8 cellular contexts compared by ENCODE assay signal in genomic region chrX:34655496-34656258, GRCh38. TPM values are rescaled to one million over a fixed set of nuclear protein-coding genes. Genes with fewer than 3 reads are reported as not detected.
A peak's percentile ranks its signal among the peaks of the same experiment; 100 is the strongest.
DNase-seq lines count a peak whose midpoint lies in the region; ATAC-seq and TF ChIP-seq lines count a peak whose summit lies in the region.

No MANE protein-coding gene starts in this region.

- peaks cover 24% of the 10 kb centered on the region for H3F3A ChIP-seq in GM23248 (ENCODE audit: insufficient read depth)

- DNase-seq in GM23248 (peak; percentile 39), right cardiac atrium (no peak), renal cortical epithelial cell (ENCODE audit: low read depth) (peak; percentile 16), WERI-Rb-1 (no peak)
- no peak for DNase-seq in activated T-helper 1 cell treated with anti-CD3 and anti-CD28 coated beads, Interleukin-12 subunit alpha, Interleukin-12 subunit beta, Interleukin-2, Interleukin-4 antibody, amounts not matched to agents 30 ng/mL and 10 ng/mL and 1 ng/mL, durations not matched to agents 14 hours and 24 hours and 36 hours (ENCODE audit: low spot score)
- DNase-seq in naive thymus-derived CD8-positive, alpha-beta T cell = no peak

- intact Hi-C loops in activated T-helper 1 cell treated with anti-CD3 and anti-CD28 coated beads, Interleukin-12 subunit alpha, Interleukin-12 subunit beta, Interleukin-2, Interleukin-4 antibody, amounts not matched to agents 30 ng/mL and 10 ng/mL and 1 ng/mL, durations not matched to agents 14 hours and 24 hours and 36 hours (cut with micrococcal nuclease) = no loop called here
- intact Hi-C loops in right cardiac atrium (cut with DNase I) = no loop called here

- H3K4me3 ChIP-seq in GM23248 = peak overlapping the region; percentile 95
- H3K4me3 ChIP-seq in right cardiac atrium (ENCODE audit: low read length) = peak overlapping the region; percentile 85
- H3K4me3 ChIP-seq in WERI-Rb-1 (ENCODE audit: low read depth, low read length) = no peak overlapping the region

- no peaks in the 10 kb centered on the region for H4K20me1 ChIP-seq in GM23248 (ENCODE audit: insufficient read depth)

- peak overlapping the region; percentile 92 for H3K4me2 ChIP-seq in GM23248 (ENCODE audit: unreplicated experiment)

- H3K9me2 ChIP-seq in GM23248 (ENCODE audit: insufficient read depth) = no peaks in the 10 kb centered on the region

- peaks cover 62% of the 10 kb centered on the region for H3K79me2 ChIP-seq in GM23248 (ENCODE audit: insufficient read depth)

- H3K27ac ChIP-seq in GM23248 = peak overlapping the region; percentile 67
- H3K27ac ChIP-seq in right cardiac atrium (ENCODE audit: low read length) = peak overlapping the region; percentile 88
- H3K27ac ChIP-seq in WERI-Rb-1 = no peak overlapping the region

- H3K4me1 Mint-ChIP-seq in activated T-helper 1 cell treated with anti-CD3 and anti-CD28 coated beads, Interleukin-12 subunit alpha, Interleukin-12 subunit beta, Interleukin-2, Interleukin-4 antibody, amounts not matched to agents 30 ng/mL and 10 ng/mL and 1 ng/mL, durations not matched to agents 14 hours and 24 hours and 36 hours (ENCODE audit: low read depth) = peaks cover 7% of the 10 kb centered on the region
- peaks cover 4 to 10% (median 8%) of the 10 kb centered on the region in 4 donors for H3K4me1 Mint-ChIP-seq in naive thymus-derived CD8-positive, alpha-beta T cell

- H3K27me3 ChIP-seq in GM23248 (replicated peaks; ENCODE audit: insufficient read depth) = no peaks in the 10 kb centered on the region
- no peaks in the 10 kb centered on the region for H3K27me3 ChIP-seq in right cardiac atrium (ENCODE audit: control insufficient read depth, insufficient read depth)
- H3K27me3 ChIP-seq in WERI-Rb-1 (ENCODE audit: insufficient read depth, low read depth, severe bottlenecking) = peaks cover 51% of the 10 kb centered on the region

- WGBS in GM23248 (ENCODE audit: low coverage in 1 of 2, low lambda C conversion rate in 2 of 2, missing lambda C conversion rate in 2 of 2), 2 experiments = 0% methylated on average over 8 to 13 of the region's 13 CpGs
- WGBS in right cardiac atrium = under 1% methylated on average over 13 of the region's 13 CpGs

- H3K9ac ChIP-seq in GM23248 = peak overlapping the region; percentile 85

- no peaks in the 10 kb centered on the region for H3K36me3 Mint-ChIP-seq in activated T-helper 1 cell treated with anti-CD3 and anti-CD28 coated beads, Interleukin-12 subunit alpha, Interleukin-12 subunit beta, Interleukin-2, Interleukin-4 antibody, amounts not matched to agents 30 ng/mL and 10 ng/mL and 1 ng/mL, durations not matched to agents 14 hours and 24 hours and 36 hours (ENCODE audit: low read depth)
- H3K36me3 Mint-ChIP-seq in naive thymus-derived CD8-positive, alpha-beta T cell = peaks cover 2 to 23% (median 5%) of the 10 kb centered on the region in 3 donors

- peaks cover 19% of the 10 kb centered on the region for H3K27me3 Mint-ChIP-seq in activated T-helper 1 cell treated with anti-CD3 and anti-CD28 coated beads, Interleukin-12 subunit alpha, Interleukin-12 subunit beta, Interleukin-2, Interleukin-4 antibody, amounts not matched to agents 30 ng/mL and 10 ng/mL and 1 ng/mL, durations not matched to agents 14 hours and 24 hours and 36 hours (ENCODE audit: insufficient read depth)
- peaks cover 8 to 35% (median 15%) of the 10 kb centered on the region in 5 donors for H3K27me3 Mint-ChIP-seq in naive thymus-derived CD8-positive, alpha-beta T cell

- no peaks in the 10 kb centered on the region for H3K9me3 ChIP-seq in GM23248 (ENCODE audit: low read depth)
- H3K9me3 ChIP-seq in right cardiac atrium (ENCODE audit: control insufficient read depth, low read length) = no peaks in the 10 kb centered on the region
- no peaks in the 10 kb centered on the region for H3K9me3 ChIP-seq in WERI-Rb-1 (ENCODE audit: severe bottlenecking)

- ATAC-seq in right cardiac atrium = no peak
- ATAC-seq in GM18873 (IDR thresholded peaks at IDR 0.05; ENCODE audit: low FRiP score, unreplicated experiment) = no peak
- ATAC-seq in naive thymus-derived CD8-positive, alpha-beta T cell = no peak
- no peak for ATAC-seq in GM19328 (IDR thresholded peaks at IDR 0.05; ENCODE audit: unreplicated experiment)

- TF ChIP-seq CTCF in WERI-Rb-1 (IDR thresholded peaks at IDR 0.05; ENCODE audit: low read depth, low read length) = no peak

- peak overlapping the region; percentile 13 for H3K27ac Mint-ChIP-seq in activated T-helper 1 cell treated with anti-CD3 and anti-CD28 coated beads, Interleukin-12 subunit alpha, Interleukin-12 subunit beta, Interleukin-2, Interleukin-4 antibody, amounts not matched to agents 30 ng/mL and 10 ng/mL and 1 ng/mL, durations not matched to agents 14 hours and 24 hours and 36 hours
- H3K27ac Mint-ChIP-seq in naive thymus-derived CD8-positive, alpha-beta T cell = no peak overlapping the region

- POLR2A ChIA-PET in naive thymus-derived CD8-positive, alpha-beta T cell (lab: Charles Lee) = no interaction called here

- peak overlapping the region; percentile 65 for H2AFZ ChIP-seq in GM23248

- H3K4me1 ChIP-seq in GM23248 (ENCODE audit: insufficient read depth) (peaks cover 32% of the 10 kb centered on the region), right cardiac atrium (ENCODE audit: control insufficient read depth, insufficient read depth, low read length) (no peaks in the 10 kb centered on the region)

- in situ Hi-C loops in GM23248 (cut with MboI) = loop anchor here (25.0 kb wide), 1 partner anchor 232 kb away; no protein-coding TSS in a partner anchor

- H3K9me3 Mint-ChIP-seq in activated T-helper 1 cell treated with anti-CD3 and anti-CD28 coated beads, Interleukin-12 subunit alpha, Interleukin-12 subunit beta, Interleukin-2, Interleukin-4 antibody, amounts not matched to agents 30 ng/mL and 10 ng/mL and 1 ng/mL, durations not matched to agents 14 hours and 24 hours and 36 hours = no peaks in the 10 kb centered on the region
- H3K9me3 Mint-ChIP-seq in naive thymus-derived CD8-positive, alpha-beta T cell = peaks cover 0 to 19% (median 3%) of the 10 kb centered on the region in 9 donors

- no peaks in the 10 kb centered on the region for H3K36me3 ChIP-seq in GM23248 (ENCODE audit: low read depth)
- no peaks in the 10 kb centered on the region for H3K36me3 ChIP-seq in WERI-Rb-1

- peak overlapping the region; percentile 74 for H3K4me3 Mint-ChIP-seq in activated T-helper 1 cell treated with anti-CD3 and anti-CD28 coated beads, Interleukin-12 subunit alpha, Interleukin-12 subunit beta, Interleukin-2, Interleukin-4 antibody, amounts not matched to agents 30 ng/mL and 10 ng/mL and 1 ng/mL, durations not matched to agents 14 hours and 24 hours and 36 hours
- H3K4me3 Mint-ChIP-seq in naive thymus-derived CD8-positive, alpha-beta T cell = peak overlapping the region in 5 of 10 donors; percentile 23 to 61 (median 43)

RNA-seq across cellular contexts. Expression of gene TMEM47, which starts 1.4 kb away (rescaled TPM):
- total RNA-seq in GM23248 (2014; rRNA removed; shearing (Covaris generic)) = 185 and 188 TPM in 2 replicates
- polyA plus RNA-seq in GM23248 (2016; fragmentation: Nextera tagmentation; extraction: Ambion mirVana) = 146 and 152 TPM in 2 replicates
- not detected in 2 replicates for total RNA-seq in activated T-helper 1 cell treated with anti-CD3 and anti-CD28 coated beads, Interleukin-12 subunit alpha, Interleukin-12 subunit beta, Interleukin-2, Interleukin-4 antibody, amounts not matched to agents 30 ng/mL and 10 ng/mL and 1 ng/mL, durations not matched to agents 14 hours and 24 hours and 36 hours
- 10 to 100 TPM; 39.3 to 44.9 (median 40.7) TPM for total RNA-seq in right cardiac atrium
- polyA plus RNA-seq in right cardiac atrium = 29.4 TPM
- 32.6 and 209 TPM in 2 replicates for total RNA-seq in renal cortical epithelial cell
- total RNA-seq in naive thymus-derived CD8-positive, alpha-beta T cell = not detected
- polyA plus RNA-seq in naive thymus-derived CD8-positive, alpha-beta T cell = not detected

Comparison
In these comparisons a context has a peak if more than half of its experiments do, and no peak if none do; other contexts are left out.
1. DNase-seq: peak in GM23248 (single experiment) and renal cortical epithelial cell (single experiment); none in activated T-helper 1 cell treated with anti-CD3 and anti-CD28 coated beads, Interleukin-12 subunit alpha, Interleukin-12 subunit beta, Interleukin-2, Interleukin-4 antibody, amounts not matched to agents 30 ng/mL and 10 ng/mL and 1 ng/mL, durations not matched to agents 14 hours and 24 hours and 36 hours (single experiment), right cardiac atrium (0 of 3), naive thymus-derived CD8-positive, alpha-beta T cell (0 of 10) and WERI-Rb-1 (single experiment).
2. RNA of gene TMEM47, which starts 1.4 kb away (total RNA-seq): 32.6 to 209 TPM in renal cortical epithelial cell, 185 to 188 TPM in GM23248 and 39.3 to 44.9 TPM in right cardiac atrium; not detected in activated T-helper 1 cell treated with anti-CD3 and anti-CD28 coated beads, Interleukin-12 subunit alpha, Interleukin-12 subunit beta, Interleukin-2, Interleukin-4 antibody, amounts not matched to agents 30 ng/mL and 10 ng/mL and 1 ng/mL, durations not matched to agents 14 hours and 24 hours and 36 hours and not detected in naive thymus-derived CD8-positive, alpha-beta T cell; every median in the first group is over 10 times any median in the second.